Comparison of ENCODE assay signal across 2 cellular contexts in genomic region chr18:76767954-76768353, GRCh38.
TF ChIP-seq lines count a peak whose summit lies in the region.

No MANE protein-coding gene starts in this region.

TF ChIP-seq in HepG2, 621 proteins besides CTCF, POLR2A, EP300 and RAD21:
- TF ChIP-seq NFE2L2 (IDR thresholded peaks at IDR 0.05; ENCODE audit: low read length) (peak; percentile 33; the same call in 1 of the 2 replicates), ZNF616 (CRISPR knock-in tag; IDR thresholded peaks at IDR 0.05; ENCODE audit: low read depth) (no peak), MAFK (conservative IDR thresholded peaks at IDR 0.05 in 1 of 2, IDR thresholded peaks at IDR 0.05 in 1 of 2; ENCODE audit: low read length in 2 of 2) (0 out of 4 replicates have a peak, but pooled peaks of 1 of the 2 experiments have one; percentile 4)
TF ChIP-seq in HepG2: peak in this region for 2.

TF ChIP-seq in IMR-90, 13 proteins besides CTCF, POLR2A, EP300 and RAD21:
- TF ChIP-seq NFE2L2 (IDR thresholded peaks at IDR 0.05; ENCODE audit: low read depth, low read length) (peak; percentile 43; the same call in 1 of the 2 replicates), MAFK (IDR thresholded peaks at IDR 0.05; ENCODE audit: low read depth, low read length) (no peak), SMC3 (IDR thresholded peaks at IDR 0.05; ENCODE audit: low read depth, low read length) (no peak), FOS (IDR thresholded peaks at IDR 0.05; ENCODE audit: low read depth, low read length) (no peak), MAZ (IDR thresholded peaks at IDR 0.05; ENCODE audit: borderline replicate concordance, low read depth, low read length) (no peak)
- TF ChIP-seq, protein P1, sequence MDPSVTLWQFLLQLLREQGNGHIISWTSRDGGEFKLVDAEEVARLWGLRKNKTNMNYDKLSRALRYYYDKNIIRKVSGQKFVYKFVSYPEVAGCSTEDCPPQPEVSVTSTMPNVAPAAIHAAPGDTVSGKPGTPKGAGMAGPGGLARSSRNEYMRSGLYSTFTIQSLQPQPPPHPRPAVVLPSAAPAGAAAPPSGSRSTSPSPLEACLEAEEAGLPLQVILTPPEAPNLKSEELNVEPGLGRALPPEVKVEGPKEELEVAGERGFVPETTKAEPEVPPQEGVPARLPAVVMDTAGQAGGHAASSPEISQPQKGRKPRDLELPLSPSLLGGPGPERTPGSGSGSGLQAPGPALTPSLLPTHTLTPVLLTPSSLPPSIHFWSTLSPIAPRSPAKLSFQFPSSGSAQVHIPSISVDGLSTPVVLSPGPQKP (IDR thresholded peaks at IDR 0.05; ENCODE audit: borderline replicate concordance, low read depth, low read length), result no peak
- TF ChIP-seq, protein P2, sequence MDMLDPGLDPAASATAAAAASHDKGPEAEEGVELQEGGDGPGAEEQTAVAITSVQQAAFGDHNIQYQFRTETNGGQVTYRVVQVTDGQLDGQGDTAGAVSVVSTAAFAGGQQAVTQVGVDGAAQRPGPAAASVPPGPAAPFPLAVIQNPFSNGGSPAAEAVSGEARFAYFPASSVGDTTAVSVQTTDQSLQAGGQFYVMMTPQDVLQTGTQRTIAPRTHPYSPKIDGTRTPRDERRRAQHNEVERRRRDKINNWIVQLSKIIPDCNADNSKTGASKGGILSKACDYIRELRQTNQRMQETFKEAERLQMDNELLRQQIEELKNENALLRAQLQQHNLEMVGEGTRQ (IDR thresholded peaks at IDR 0.05; ENCODE audit: low read depth, low read length), result no peak
